26 cellular contexts compared by ENCODE assay signal in genomic region chr6:132910759-132911158, GRCh38.
"Had no signal": no experiment of that assay in that cellular context is flagged by ENCODE, and none has a peak within 500 bp of the region (broad histone marks: within the 10 kb centered on the region; RNA-seq: fewer than 3 reads in every experiment).

No MANE protein-coding gene starts in this region.

- H3K27me3 ChIP-seq: breast epithelium, SJSA1 had no signal

- H3K9me3 Mint-ChIP-seq: activated CD8-positive, alpha-beta T cell treated with anti-CD3 and anti-CD28 coated beads for 36 hours; activated naive CD4-positive, alpha-beta T cell treated with anti-CD3 and anti-CD28 coated beads, Interleukin-2, amount 50 U/mL, for 24 hours; activated T-cell treated with anti-CD3 and anti-CD28 coated beads, Interleukin-2, amount 50 U/mL, for 72 hours; T-cell had no signal

- H3K27ac Mint-ChIP-seq: activated CD8-positive, alpha-beta T cell treated with anti-CD3 and anti-CD28 coated beads for 36 hours; activated naive CD4-positive, alpha-beta T cell treated with anti-CD3 and anti-CD28 coated beads, Interleukin-2, amount 50 U/mL, for 24 hours; activated T-cell treated with anti-CD3 and anti-CD28 coated beads, Interleukin-2, amount 50 U/mL, for 72 hours; T-cell had no signal

- H3K4me3 ChIP-seq: breast epithelium, SJSA1 had no signal

- DNase-seq: activated CD4-positive, alpha-beta T cell treated with anti-CD3 and anti-CD28 coated beads for 4 hours; activated CD8-positive, alpha-beta memory T cell treated with anti-CD3 and anti-CD28 coated beads, Interleukin-2, amount 50 U/mL, for 4 hours; activated CD8-positive, alpha-beta T cell treated with anti-CD3 and anti-CD28 coated beads for 36 hours; activated naive CD4-positive, alpha-beta T cell; activated T-cell treated with anti-CD3 and anti-CD28 coated beads, Interleukin-2, amount 50 U/mL, for 72 hours; aorta; caudate nucleus; Karpas-422; MV-4-11; NCI-H1092 treated with DMSO at 0.1 percent for 48 hours; NCI-H1417 treated with DMSO at 0.1 percent for 48 hours; NCI-H1694 treated with DMSO at 0.1 percent for 48 hours; NCI-H2029 treated with DMSO at 0.1 percent for 48 hours; NCI-H510A treated with DMSO at 0.1 percent for 48 hours; NCI-H69; NK-92 treated with Interleukin-12 subunit alpha and Interleukin-12 subunit beta, amount 100 ng/mL, for 24 hours; PC-3; SHP77; T-cell; T-helper 2 cell; T1000 had no signal

- H3K4me3 Mint-ChIP-seq: activated CD8-positive, alpha-beta T cell treated with anti-CD3 and anti-CD28 coated beads for 36 hours; activated naive CD4-positive, alpha-beta T cell treated with anti-CD3 and anti-CD28 coated beads, Interleukin-2, amount 50 U/mL, for 24 hours; activated T-cell treated with anti-CD3 and anti-CD28 coated beads, Interleukin-2, amount 50 U/mL, for 72 hours; T-cell had no signal

- H3K36me3 ChIP-seq: breast epithelium, SJSA1 had no signal

- H3K4me1 ChIP-seq: breast epithelium, SJSA1 had no signal

- H3K36me3 Mint-ChIP-seq: activated naive CD4-positive, alpha-beta T cell treated with anti-CD3 and anti-CD28 coated beads, Interleukin-2, amount 50 U/mL, for 24 hours; T-cell had no signal

- ATAC-seq: activated CD4-positive, CD25-positive, alpha-beta regulatory T cell treated with anti-CD3 and anti-CD28 coated beads, Interleukin-2, amount 50 U/mL, for 24 hours; activated CD8-positive, alpha-beta T cell treated with anti-CD3 and anti-CD28 coated beads for 36 hours; activated T-cell treated with anti-CD3 and anti-CD28 coated beads, Interleukin-2, amount 50 U/mL, for 72 hours; PC-3; SK-N-SH treated with all-trans-retinoic acid at 6 μM for 48 hours; T-cell had no signal

- H3K9me3 ChIP-seq: breast epithelium, SJSA1 had no signal

- H3K4me1 Mint-ChIP-seq: activated naive CD4-positive, alpha-beta T cell treated with anti-CD3 and anti-CD28 coated beads, Interleukin-2, amount 50 U/mL, for 24 hours; T-cell had no signal

- H3K27ac ChIP-seq: breast epithelium, SJSA1 had no signal
